Comparison of ENCODE assay signal across 33 cellular contexts in the genomic region with DNA sequence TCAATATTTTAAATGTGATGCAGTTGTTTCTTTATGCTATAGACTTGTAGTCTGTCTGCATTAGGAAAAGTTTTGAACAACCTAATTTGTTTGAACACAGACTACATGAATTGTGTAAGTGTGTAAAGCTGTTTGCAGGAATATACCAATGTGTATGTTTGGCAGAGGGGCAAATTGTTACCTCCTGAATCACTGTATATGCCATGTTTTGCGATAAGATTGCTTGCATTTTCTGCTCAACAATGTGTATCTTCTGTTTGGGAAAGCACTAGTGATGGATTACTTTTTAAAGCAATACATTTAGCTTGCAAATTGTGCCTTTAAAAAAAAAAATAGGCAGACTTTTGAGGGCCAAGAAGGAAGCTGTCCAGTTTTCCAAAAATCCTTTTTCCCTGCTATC.
"Had no signal": no experiment of that assay in that cellular context is flagged by ENCODE, and none has a peak within 500 bp of the region (broad histone marks: within the 10 kb centered on the region; RNA-seq: fewer than 3 reads in every experiment).

No MANE protein-coding gene starts in this region.

- H3K27ac Mint-ChIP-seq: activated CD4-positive, alpha-beta T cell treated with anti-CD3 and anti-CD28 coated beads for 36 hours; activated CD4-positive, alpha-beta T cell treated with anti-CD3 and anti-CD28 coated beads, Interleukin-2, amount 10 ng/mL, durations not matched to agents 7 days and 5 days; activated CD8-positive, alpha-beta T cell treated with anti-CD3 and anti-CD28 coated beads, Interleukin-2, amount 10 ng/mL, durations not matched to agents 7 days and 5 days; activated naive CD4-positive, alpha-beta T cell treated with anti-CD3 and anti-CD28 coated beads for 36 hours; activated naive CD4-positive, alpha-beta T cell treated with anti-CD3 and anti-CD28 coated beads, Interleukin-2, amount 50 U/mL, for 72 hours; activated T-helper 1 cell treated with anti-CD3 and anti-CD28 coated beads, Interleukin-12 subunit alpha, Interleukin-12 subunit beta, Interleukin-2, Interleukin-4 antibody, amounts not matched to agents 30 ng/mL and 10 ng/mL and 1 ng/mL, durations not matched to agents 14 hours and 24 hours and 36 hours; T-helper 1 cell treated with Interleukin-12 subunit alpha and Interleukin-12 subunit beta and Interleukin-4 antibody, amounts not matched to agents 30 μg/mL and 1 μg/mL, for 36 hours; T-helper 2 cell treated with Interferon-gamma antibody and Interleukin-4, amounts not matched to agents 5 μg/mL and 100 μg/mL, for 36 hours had no signal

- ATAC-seq: activated CD4-positive, alpha-beta T cell treated with anti-CD3 and anti-CD28 coated beads for 36 hours; activated CD4-positive, CD25-positive, alpha-beta regulatory T cell treated with anti-CD3 and anti-CD28 coated beads, Interleukin-2, amount 50 U/mL, for 24 hours; activated CD8-positive, alpha-beta T cell treated with anti-CD3 and anti-CD28 coated beads, Interleukin-2, amount 10 ng/mL, durations not matched to agents 7 days and 5 days; activated naive CD4-positive, alpha-beta T cell treated with anti-CD3 and anti-CD28 coated beads, Interleukin-2, amount 50 U/mL, for 72 hours; body of pancreas; PC-3; Right ventricle myocardium inferior had no signal

- H3K4me3 Mint-ChIP-seq: activated CD4-positive, alpha-beta T cell treated with anti-CD3 and anti-CD28 coated beads for 36 hours; activated CD4-positive, alpha-beta T cell treated with anti-CD3 and anti-CD28 coated beads, Interleukin-2, amount 10 ng/mL, durations not matched to agents 7 days and 5 days; activated CD8-positive, alpha-beta T cell treated with anti-CD3 and anti-CD28 coated beads, Interleukin-2, amount 10 ng/mL, durations not matched to agents 7 days and 5 days; activated naive CD4-positive, alpha-beta T cell treated with anti-CD3 and anti-CD28 coated beads for 36 hours; activated T-cell treated with anti-CD3 and anti-CD28 coated beads, Interleukin-2, amount 50 U/mL, for 24 hours; activated T-helper 1 cell treated with anti-CD3 and anti-CD28 coated beads, Interleukin-12 subunit alpha, Interleukin-12 subunit beta, Interleukin-2, Interleukin-4 antibody, amounts not matched to agents 30 ng/mL and 10 ng/mL and 1 ng/mL, durations not matched to agents 14 hours and 24 hours and 36 hours; T-helper 1 cell treated with Interleukin-12 subunit alpha and Interleukin-12 subunit beta and Interleukin-4 antibody, amounts not matched to agents 30 μg/mL and 1 μg/mL, for 36 hours; T-helper 2 cell treated with Interferon-gamma antibody and Interleukin-4, amounts not matched to agents 5 μg/mL and 100 μg/mL, for 36 hours had no signal

- FAIRE-seq: TTC549 had no signal

- H3K27me3 ChIP-seq: ascending aorta, body of pancreas, breast epithelium, Peyer's patch had no signal

- H3K9me3 ChIP-seq: ascending aorta, body of pancreas, breast epithelium, Peyer's patch had no signal

- H3K27me3 Mint-ChIP-seq: activated CD4-positive, alpha-beta T cell treated with anti-CD3 and anti-CD28 coated beads for 36 hours; activated CD4-positive, alpha-beta T cell treated with anti-CD3 and anti-CD28 coated beads, Interleukin-2, amount 10 ng/mL, durations not matched to agents 7 days and 5 days; activated T-cell treated with anti-CD3 and anti-CD28 coated beads, Interleukin-2, amount 50 U/mL, for 24 hours had no signal

- H3K27ac ChIP-seq: ascending aorta, body of pancreas, breast epithelium, Peyer's patch had no signal

- DNase-seq: activated CD4-positive, alpha-beta T cell treated with anti-CD3 and anti-CD28 coated beads for 36 hours; activated CD4-positive, alpha-beta T cell treated with anti-CD3 and anti-CD28 coated beads, Interleukin-2, amount 10 ng/mL, durations not matched to agents 7 days and 5 days; activated CD4-positive, alpha-beta T cell treated with anti-CD3 and anti-CD28 coated beads, Interleukin-2, amount 50 U/mL, for 48 hours; activated CD8-positive, alpha-beta T cell treated with anti-CD3 and anti-CD28 coated beads, Interleukin-2, amount 10 ng/mL, durations not matched to agents 7 days and 5 days; activated gamma-delta T cell treated with Interleukin-2 at 50 U/mL for 16 hours; activated naive CD4-positive, alpha-beta T cell treated with anti-CD3 and anti-CD28 coated beads for 36 hours; activated T-cell treated with anti-CD3 and anti-CD28 coated beads, Interleukin-2, amount 50 U/mL, for 24 hours; amygdala; body of pancreas; NCI-H1092 treated with DMSO at 0.1 percent for 48 hours; NCI-H1417; NCI-H146; NCI-H187; NCI-H2081; NCI-H2171 treated with DMSO at 0.1 percent for 48 hours; NCI-H2227 treated with DMSO at 0.1 percent for 48 hours; NCI-H446; NCI-H524 treated with DMSO at 0.1 percent for 48 hours; NCI-H748 treated with DMSO at 0.1 percent for 48 hours; NK-92 treated with Interleukin-12 subunit alpha and Interleukin-12 subunit beta, amount 100 ng/mL, for 24 hours; PC-3; Peyer's patch; RPMI8226; SIG-M5 had no signal

- H3K4me1 ChIP-seq: breast epithelium had no signal

- H3K4me3 ChIP-seq: ascending aorta, body of pancreas, breast epithelium, Peyer's patch had no signal

- H3K9me3 Mint-ChIP-seq: activated CD4-positive, alpha-beta T cell treated with anti-CD3 and anti-CD28 coated beads, Interleukin-2, amount 10 ng/mL, durations not matched to agents 7 days and 5 days; activated naive CD4-positive, alpha-beta T cell treated with anti-CD3 and anti-CD28 coated beads for 36 hours; activated naive CD4-positive, alpha-beta T cell treated with anti-CD3 and anti-CD28 coated beads, Interleukin-2, amount 50 U/mL, for 72 hours; activated T-cell treated with anti-CD3 and anti-CD28 coated beads, Interleukin-2, amount 50 U/mL, for 24 hours; activated T-helper 1 cell treated with anti-CD3 and anti-CD28 coated beads, Interleukin-12 subunit alpha, Interleukin-12 subunit beta, Interleukin-2, Interleukin-4 antibody, amounts not matched to agents 30 ng/mL and 10 ng/mL and 1 ng/mL, durations not matched to agents 14 hours and 24 hours and 36 hours; T-helper 1 cell treated with Interleukin-12 subunit alpha and Interleukin-12 subunit beta and Interleukin-4 antibody, amounts not matched to agents 30 μg/mL and 1 μg/mL, for 36 hours; T-helper 2 cell treated with Interferon-gamma antibody and Interleukin-4, amounts not matched to agents 5 μg/mL and 100 μg/mL, for 36 hours had no signal
